3 cellular contexts compared by ENCODE assay signal in genomic region chr5:110788006-110788405, GRCh38. TPM values are rescaled to one million over a fixed set of nuclear protein-coding genes. Genes with fewer than 3 reads are reported as not detected.
DNase-seq lines count a peak whose midpoint lies in the region; ATAC-seq, FAIRE-seq and TF ChIP-seq lines count a peak whose summit lies in the region.
"Not testable (repeated sequence)": the region's sequence is repeated elsewhere in the genome, so short reads cannot be mapped to it uniquely, and the experiment has no call there.

No MANE protein-coding gene starts in this region.

- not testable (repeated sequence) for H3K9me1 ChIP-seq in K562 (ENCODE audit: control insufficient read depth, insufficient read depth, low read length)

- not testable (repeated sequence) for H3K27ac ChIP-seq in HEK293 (ENCODE audit: extremely low read depth, low read depth, low read length); PC-3 (ENCODE audit: low read length); K562 (ENCODE audit: extremely low read depth, low read depth, low read length)

- not testable (repeated sequence) for FAIRE-seq in K562 (lab: Jason Lieb, UNC)

- POLR2A ChIA-PET in HEK293 (lab: Yijun Ruan, JAX); PC-3 (lab: Charles Lee; ENCODE audit: unreplicated experiment); K562 (lab: Yijun Ruan, JAX): not testable (repeated sequence)

- not testable (repeated sequence) for TF ChIP-seq POLR2A in K562 (conservative IDR thresholded peaks at IDR 0.05)

- not testable (repeated sequence) for H3K79me2 ChIP-seq in PC-3 (ENCODE audit: low read length); K562 (ENCODE audit: control insufficient read depth, insufficient read depth, low read length)

- not testable (repeated sequence) for TF ChIP-seq CTCF in HEK293 (tag by site-specific recombination; IDR thresholded peaks at IDR 0.05); PC-3 (conservative IDR thresholded peaks at IDR 0.05; ENCODE audit: low read depth, low read length); K562 (IDR thresholded peaks at IDR 0.05 in 2 of 3, conservative IDR thresholded peaks at IDR 0.05 in 1 of 3; ENCODE audit: insufficient read depth in 2 of 3, low read depth in 1 of 3, low read length in 3 of 3)

- H3K4me1 ChIP-seq in HEK293 (ENCODE audit: control insufficient read depth, insufficient read depth, low read length); K562 (replicated peaks in 1 of 2; ENCODE audit: control insufficient read depth in 2 of 2, insufficient read depth in 2 of 2, low read length in 2 of 2): not testable (repeated sequence)
- H3K4me1 ChIP-seq in PC-3 (ENCODE audit: insufficient read depth, low read length) = peaks cover 22% of the 10 kb centered on the region

- 4% methylated on average over 3 of the region's 3 CpGs for WGBS in K562 (ENCODE audit: insufficient coverage, low coverage, missing lambda C conversion rate)

- not testable (repeated sequence) for H3K4me2 ChIP-seq in PC-3 (ENCODE audit: low read length); K562 (ENCODE audit: insufficient read depth, low read length)

- H3K9me2 ChIP-seq in PC-3 (replicated peaks; ENCODE audit: low read length) = not testable (repeated sequence)

- not testable (repeated sequence) for TF ChIP-seq RAD21 in K562 (CRISPR knock-in tag; conservative IDR thresholded peaks at IDR 0.05 in 1 of 2, IDR thresholded peaks at IDR 0.05 in 1 of 2)

- H3K4me3 ChIP-seq in HEK293 (ENCODE audit: low read depth, low read length); PC-3 (ENCODE audit: low read length); K562: not testable (repeated sequence)

- H3F3A ChIP-seq in PC-3 (ENCODE audit: low read length, unreplicated experiment) = peaks cover 15% of the 10 kb centered on the region

- not testable (repeated sequence) for ATAC-seq in PC-3, K562

- not testable (repeated sequence) for H3K36me3 ChIP-seq in HEK293 (ENCODE audit: control insufficient read depth in 2 of 2, insufficient read depth in 1 of 2, low read length in 2 of 2); PC-3 (ENCODE audit: low read depth, low read length); K562 (ENCODE audit: control insufficient read depth, insufficient read depth, low read length)

- not testable (repeated sequence) for H3K9ac ChIP-seq in PC-3 (ENCODE audit: low read length); K562 (ENCODE audit: insufficient read depth in 1 of 2, low read depth in 2 of 2, low read length in 2 of 2)

- intact Hi-C loops in PC-3 (cut with micrococcal nuclease) = loop anchor here (5.0 kb wide), 2 partner anchors 64 to 289 kb away; no protein-coding TSS in a partner anchor
- intact Hi-C loops in K562 (cut with micrococcal nuclease) = not testable (repeated sequence)

- DNase-seq in PC-3 = peak; percentile 9
- not testable (repeated sequence) for DNase-seq in K562 (ENCODE audit: extremely low read depth in 1 of 4, low spot score in 3 of 4)

- TF ChIP-seq EP300 in K562 (IDR thresholded peaks at IDR 0.05; ENCODE audit: low read length) = not testable (repeated sequence)

- CTCF ChIA-PET in HEK293 (lab: Yijun Ruan, JAX); PC-3 (lab: Charles Lee); K562 (lab: Yijun Ruan, JAX; ENCODE audit: low intra/inter-chr PET ratio): not testable (repeated sequence)

- H3K9me3 ChIP-seq in HEK293 (ENCODE audit: control insufficient read depth, insufficient read depth, low read depth, low read length); PC-3 (ENCODE audit: low read length); K562 (replicated peaks; ENCODE audit: control insufficient read depth, insufficient read depth, low read depth, low read length): not testable (repeated sequence)

- H2AFZ ChIP-seq in PC-3 (ENCODE audit: low read length); K562 (ENCODE audit: low read depth, low read length): not testable (repeated sequence)

- H3K27me3 ChIP-seq in PC-3 (ENCODE audit: low read length); K562 (ENCODE audit: control insufficient read depth in 2 of 2, insufficient read depth in 2 of 2, low read length in 2 of 2): not testable (repeated sequence)

- in situ Hi-C loops in K562 (cut with MboI) = not testable (repeated sequence)

- not testable (repeated sequence) for H4K20me1 ChIP-seq in PC-3 (ENCODE audit: low read length); K562 (replicated peaks; ENCODE audit: control insufficient read depth, insufficient read depth, low read length)

- not testable (repeated sequence) for BruUV-seq in PC-3 (replicated peaks; lab: Mats Ljungman, UMichigan); K562 (replicated peaks; lab: Mats Ljungman, UMichigan)

TF ChIP-seq in HEK293, 187 proteins besides CTCF, POLR2A, EP300 and RAD21:
- TF ChIP-seq ZNF146 (tag by site-specific recombination; IDR thresholded peaks at IDR 0.05) = peak; percentile 80
- TF ChIP-seq, protein P1, sequence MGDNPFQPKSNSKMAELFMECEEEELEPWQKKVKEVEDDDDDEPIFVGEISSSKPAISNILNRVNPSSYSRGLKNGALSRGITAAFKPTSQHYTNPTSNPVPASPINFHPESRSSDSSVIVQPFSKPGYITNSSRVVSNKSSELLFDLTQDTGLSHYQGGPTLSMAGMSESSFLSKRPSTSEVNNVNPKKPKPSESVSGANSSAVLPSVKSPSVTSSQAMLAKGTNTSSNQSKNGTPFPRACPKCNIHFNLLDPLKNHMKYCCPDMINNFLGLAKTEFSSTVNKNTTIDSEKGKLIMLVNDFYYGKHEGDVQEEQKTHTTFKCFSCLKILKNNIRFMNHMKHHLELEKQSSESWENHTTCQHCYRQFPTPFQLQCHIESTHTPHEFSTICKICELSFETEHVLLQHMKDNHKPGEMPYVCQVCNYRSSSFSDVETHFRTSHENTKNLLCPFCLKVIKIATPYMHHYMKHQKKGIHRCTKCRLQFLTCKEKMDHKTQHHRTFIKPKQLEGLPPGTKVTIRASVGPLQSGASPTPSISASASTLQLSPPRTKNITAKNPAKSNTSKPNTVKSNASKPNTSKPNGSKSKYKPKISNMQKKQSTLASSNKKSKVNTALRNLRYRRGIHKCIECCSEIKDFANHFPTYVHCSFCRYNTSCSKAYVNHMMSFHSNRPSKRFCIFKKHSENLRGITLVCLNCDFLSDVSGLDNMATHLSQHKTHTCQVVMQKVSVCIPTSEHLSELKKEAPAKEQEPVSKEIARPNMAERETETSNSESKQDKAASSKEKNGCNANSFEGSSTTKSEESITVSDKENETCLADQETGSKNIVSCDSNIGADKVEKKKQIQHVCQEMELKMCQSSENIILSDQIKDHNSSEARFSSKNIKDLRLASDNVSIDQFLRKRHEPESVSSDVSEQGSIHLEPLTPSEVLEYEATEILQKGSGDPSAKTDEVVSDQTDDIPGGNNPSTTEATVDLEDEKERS (tag by site-specific recombination; IDR thresholded peaks at IDR 0.05) = 0 out of 2 replicates have a peak, but pooled peaks have one; percentile 56

TF ChIP-seq in K562, 482 proteins besides CTCF, POLR2A, EP300 and RAD21:
- peak; percentile 76 for TF ChIP-seq ZNF146 (CRISPR knock-in tag; IDR thresholded peaks at IDR 0.05; ENCODE audit: unreplicated experiment)
TF ChIP-seq in K562: peak in this region for 1; not testable (repeated sequence) for 481.

RNA-seq across cellular contexts. Expression of gene SLC25A46, which starts 49.2 kb away (rescaled TPM):
- total RNA-seq in PC-3 (2014; rRNA removed) (31.4 and 42.1 TPM in 2 replicates), K562 (2014; rRNA removed) (30.2 and 32.2 TPM in 2 replicates), K562 (2014; rRNA removed; fragmentation: Illumina TruSeq; extraction: Trizol) (46.7 and 49.9 TPM in 2 replicates), K562 (2015; rRNA removed; fragmentation: Illumina TruSeq; extraction: Trizol) (44.2 and 47.3 TPM in 2 replicates), K562 (2021) (33.1 and 36.8 TPM in 2 replicates)
- 6.9 and 21.1 TPM in 2 replicates for total RNA-seq in K562 (2011; cell fraction: chromatin; rRNA removed; ENCODE audit: low replicate concordance)
- total RNA-seq in K562 (2011; cell fraction: nucleolus; rRNA removed) = 6.0 and 6.3 TPM in 2 replicates
- total RNA-seq in K562 (2011; cell fraction: nucleoplasm; rRNA removed) = 9.1 and 19.6 TPM in 2 replicates
- polyA plus RNA-seq in K562 (2011; rRNA removed) (26.2 and 33.3 TPM in 2 replicates), K562 (2014; fragmentation: Illumina TruSeq; extraction: Trizol) (27.4 and 31.8 TPM in 2 replicates), K562 (2014; fragmentation: Nextera tagmentation; extraction: Ambion mirVana) (10 to 100 TPM in 1 of 2 experiments, 1 to 10 TPM in 1; 7.8 to 13.1 TPM), K562 (2014; rRNA removed) (21.7 and 23.1 TPM in 2 replicates)
- 14.3 and 14.5 TPM in 2 replicates for polyA plus RNA-seq in K562 (2011; cell fraction: cytosol; rRNA removed)
- polyA plus RNA-seq in K562 (2011; cell fraction: nucleus; rRNA removed) = 11.9 and 15.2 TPM in 2 replicates
- 24.5 and 26.9 TPM in 2 replicates for polyA plus RNA-seq in K562 (2012)
- polyA minus RNA-seq in K562 (2011; rRNA and poly(A)+ RNA removed) = 59.7 and 64.7 TPM in 2 replicates
- 19.0 and 25.4 TPM in 2 replicates for polyA minus RNA-seq in K562 (2011; cell fraction: cytosol; rRNA and poly(A)+ RNA removed)
- polyA minus RNA-seq in K562 (2011; cell fraction: nucleus; rRNA and poly(A)+ RNA removed) = 12.9 and 21.1 TPM in 2 replicates
